ENCODE assay signal across 26 cellular contexts in the genomic region with DNA sequence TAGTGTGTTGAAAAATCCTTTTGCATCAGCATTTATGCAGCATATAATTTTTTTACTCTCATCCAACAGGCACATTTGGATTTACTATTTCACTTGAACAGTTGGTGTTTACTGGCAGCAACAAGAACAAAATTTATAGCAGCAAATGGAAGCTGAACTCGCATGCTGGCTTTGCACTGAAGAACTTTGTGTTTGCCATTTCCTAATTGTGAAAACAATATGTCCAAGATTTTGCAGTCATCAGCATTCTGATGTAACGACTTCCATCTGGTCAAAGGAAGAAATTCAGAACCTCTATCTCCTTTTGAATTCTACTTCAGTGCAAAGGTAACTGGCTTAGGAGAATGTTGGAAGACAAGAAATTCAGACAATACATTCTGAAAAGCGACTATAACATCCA.
DNase-seq lines count a peak whose midpoint lies in the region; ATAC-seq, FAIRE-seq and TF ChIP-seq lines count a peak whose summit lies in the region.
"Had no signal": no experiment of that assay in that cellular context is flagged by ENCODE, and none has a peak within 500 bp of the region (broad histone marks: within the 10 kb centered on the region; RNA-seq: fewer than 3 reads in every experiment).

No MANE protein-coding gene starts in this region.

- no peak for FAIRE-seq in astrocyte (lab: Jason Lieb, UNC)
- FAIRE-seq: bronchial epithelial cell had no signal

- H2AFZ ChIP-seq in DND-41 (ENCODE audit: low read depth, low read length) (no peak overlapping the region), astrocyte (ENCODE audit: low read depth, low read length) (no peak overlapping the region), mammary epithelial cell (ENCODE audit: low read depth, low read length) (no peak overlapping the region)

- H3K27ac Mint-ChIP-seq in astrocyte (ENCODE audit: unreplicated experiment): peak overlapping the region; percentile 13
- no peak overlapping the region for H3K27ac Mint-ChIP-seq in stimulated activated effector memory CD8-positive, alpha-beta T cell treated with anti-CD3 and anti-CD28 coated beads, Interleukin-12 subunit alpha, Interleukin-12 subunit beta, amount 100 ng/mL, for 72 hours
- H3K27ac Mint-ChIP-seq: activated CD4-positive, alpha-beta T cell treated with anti-CD3 and anti-CD28 coated beads, Interleukin-2, amount 10 ng/mL, durations not matched to agents 24 days and 14 days; activated T-cell treated with anti-CD3 and anti-CD28 coated beads, Interleukin-2, amount 50 U/mL, for 72 hours; CD4-positive, alpha-beta T cell; stimulated activated naive CD8-positive, alpha-beta T cell treated with anti-CD3 and anti-CD28 coated beads, Interleukin-15, Interleukin-2, amounts not matched to agents 100 ng/mL and 50 ng/mL, for 24 hours; T-helper 2 cell treated with Interferon-gamma antibody and Interleukin-4, amounts not matched to agents 5 μg/mL and 100 μg/mL, for 36 hours had no signal

- H3K36me3 ChIP-seq in DND-41 (ENCODE audit: insufficient read depth, low read length) (no peaks in the 10 kb centered on the region), astrocyte (ENCODE audit: insufficient read depth, low read length) (no peaks in the 10 kb centered on the region), left lung (no peaks in the 10 kb centered on the region), mammary epithelial cell (ENCODE audit: insufficient read depth, low read length) (no peaks in the 10 kb centered on the region)
- H3K36me3 ChIP-seq: thyroid gland, WERI-Rb-1 had no signal

- in situ Hi-C loops in mammary epithelial cell (cut with MboI; ENCODE audit: low sequenced_read_pairs in 2 of 2): no loop called here

- BruUV-seq in mammary epithelial cell (replicated peaks; lab: Mats Ljungman, UMichigan): no TSS peak

- 100% methylated on average over 3 of the region's 3 CpGs for WGBS in mammary epithelial cell (ENCODE audit: low coverage, missing lambda C conversion rate)

- no peak for TF ChIP-seq CTCF in DND-41 (IDR thresholded peaks at IDR 0.05; ENCODE audit: borderline replicate concordance, extremely low read depth, low read length, poor library complexity, severe bottlenecking)
- TF ChIP-seq CTCF in astrocyte (IDR thresholded peaks at IDR 0.05; ENCODE audit: insufficient read depth, low read depth, low read length): no peak
- TF ChIP-seq CTCF in left lung (IDR thresholded peaks at IDR 0.05): no peak
- no peak for TF ChIP-seq CTCF in mammary epithelial cell (conservative IDR thresholded peaks at IDR 0.05 in 1 of 2, IDR thresholded peaks at IDR 0.05 in 1 of 2; ENCODE audit: extremely low read depth in 1 of 2, insufficient read depth in 1 of 2, low read depth in 1 of 2, low read length in 2 of 2)

- H3K27me3 Mint-ChIP-seq in astrocyte (ENCODE audit: low read depth, unreplicated experiment): no peaks in the 10 kb centered on the region
- H3K27me3 Mint-ChIP-seq: CD4-positive, alpha-beta T cell; naive B cell; stimulated activated naive CD8-positive, alpha-beta T cell treated with anti-CD3 and anti-CD28 coated beads, Interleukin-15, Interleukin-2, amounts not matched to agents 100 ng/mL and 50 ng/mL, for 24 hours had no signal

- CTCF ChIA-PET in mammary epithelial cell (lab: Charles Lee; ENCODE audit: low non-redundant PET): no interaction called here

- dilution Hi-C loops in mammary epithelial cell (cut with HindIII; ENCODE audit: low sequenced_read_pairs): no loop called here

- no peak overlapping the region for H3K4me3 Mint-ChIP-seq in astrocyte (ENCODE audit: unreplicated experiment)
- no peak overlapping the region for H3K4me3 Mint-ChIP-seq in stimulated activated effector memory CD8-positive, alpha-beta T cell treated with anti-CD3 and anti-CD28 coated beads, Interleukin-12 subunit alpha, Interleukin-12 subunit beta, amount 100 ng/mL, for 72 hours
- H3K4me3 Mint-ChIP-seq: activated CD4-positive, alpha-beta T cell treated with anti-CD3 and anti-CD28 coated beads, Interleukin-2, amount 10 ng/mL, durations not matched to agents 24 days and 14 days; activated T-cell treated with anti-CD3 and anti-CD28 coated beads, Interleukin-2, amount 50 U/mL, for 72 hours; CD4-positive, alpha-beta T cell; stimulated activated naive CD8-positive, alpha-beta T cell treated with anti-CD3 and anti-CD28 coated beads, Interleukin-15, Interleukin-2, amounts not matched to agents 100 ng/mL and 50 ng/mL, for 24 hours; T-helper 2 cell treated with Interferon-gamma antibody and Interleukin-4, amounts not matched to agents 5 μg/mL and 100 μg/mL, for 36 hours had no signal

- peak overlapping the region; percentile 42; the same call in 1 of the 2 replicates for H3K9ac ChIP-seq in DND-41 (ENCODE audit: low read depth, low read length)
- H3K9ac ChIP-seq in astrocyte (ENCODE audit: low read length): no peak overlapping the region
- H3K9ac ChIP-seq in mammary epithelial cell (ENCODE audit: insufficient read depth, low read length): no peak overlapping the region
- H3K9ac ChIP-seq: KMS-11 had no signal

- H3K9me3 ChIP-seq in DND-41 (ENCODE audit: insufficient read depth, low read length, severe bottlenecking) (no peaks in the 10 kb centered on the region), astrocyte (ENCODE audit: insufficient read depth, low read depth, low read length) (no peaks in the 10 kb centered on the region), left lung (no peaks in the 10 kb centered on the region), mammary epithelial cell (replicated peaks; ENCODE audit: insufficient read depth, low read length) (no peaks in the 10 kb centered on the region)
- H3K9me3 ChIP-seq: thyroid gland had no signal

- H3K79me2 ChIP-seq in DND-41 (ENCODE audit: insufficient read depth, low read length) (no peaks in the 10 kb centered on the region), astrocyte (ENCODE audit: insufficient read depth, low read length) (no peaks in the 10 kb centered on the region), mammary epithelial cell (ENCODE audit: insufficient read depth, low read length) (no peaks in the 10 kb centered on the region)

- H3K27me3 ChIP-seq in DND-41 (ENCODE audit: insufficient read depth, low read length, poor library complexity) (no peaks in the 10 kb centered on the region), astrocyte (ENCODE audit: insufficient read depth, low read length) (no peaks in the 10 kb centered on the region), left lung (no peaks in the 10 kb centered on the region), mammary epithelial cell (ENCODE audit: insufficient read depth, low read length) (no peaks in the 10 kb centered on the region)
- H3K27me3 ChIP-seq: thyroid gland had no signal

- peaks cover 67% of the 10 kb centered on the region for H3K4me1 ChIP-seq in DND-41 (ENCODE audit: insufficient read depth, low read length)
- H3K4me1 ChIP-seq in astrocyte (ENCODE audit: insufficient read depth, low read length): no peaks in the 10 kb centered on the region
- peaks cover 7 to 54% of the 10 kb centered on the region in 2 donors for H3K4me1 ChIP-seq in left lung
- peaks cover 17% of the 10 kb centered on the region for H3K4me1 ChIP-seq in mammary epithelial cell (ENCODE audit: insufficient read depth, low read length)
- H3K4me1 ChIP-seq: thyroid gland had no signal

- peak overlapping the region in 1 of 2 experiments; percentile 2; a peak in 1 of 4 replicates for H3K4me3 ChIP-seq in DND-41 (ENCODE audit: low read depth in 1 of 2, low read length in 2 of 2)
- no peak overlapping the region for H3K4me3 ChIP-seq in astrocyte (ENCODE audit: insufficient read depth, low read depth, low read length)
- H3K4me3 ChIP-seq in left lung: no peak overlapping the region
- H3K4me3 ChIP-seq in mammary epithelial cell (replicated peaks in 1 of 3; ENCODE audit: insufficient read depth in 1 of 3, low read depth in 2 of 3, low read length in 3 of 3): no peak overlapping the region
- H3K4me3 ChIP-seq: thyroid gland had no signal

- H3K4me1 Mint-ChIP-seq in astrocyte (ENCODE audit: low read depth, unreplicated experiment): peaks cover 24% of the 10 kb centered on the region
- peaks cover 21% of the 10 kb centered on the region for H3K4me1 Mint-ChIP-seq in stimulated activated effector memory CD8-positive, alpha-beta T cell treated with anti-CD3 and anti-CD28 coated beads, Interleukin-12 subunit alpha, Interleukin-12 subunit beta, amount 100 ng/mL, for 72 hours

- H4K20me1 ChIP-seq in DND-41 (ENCODE audit: insufficient read depth, low read length): no peaks in the 10 kb centered on the region
- no peaks in the 10 kb centered on the region for H4K20me1 ChIP-seq in astrocyte (ENCODE audit: insufficient read depth, low read length)
- no peaks in the 10 kb centered on the region for H4K20me1 ChIP-seq in mammary epithelial cell (ENCODE audit: insufficient read depth, low read length)

- peaks cover 1% of the 10 kb centered on the region for H3K36me3 Mint-ChIP-seq in astrocyte (ENCODE audit: low read depth, unreplicated experiment)
- no peaks in the 10 kb centered on the region for H3K36me3 Mint-ChIP-seq in stimulated activated effector memory CD8-positive, alpha-beta T cell treated with anti-CD3 and anti-CD28 coated beads, Interleukin-12 subunit alpha, Interleukin-12 subunit beta, amount 100 ng/mL, for 72 hours
- H3K36me3 Mint-ChIP-seq: naive B cell had no signal

- peak; percentile 45 for DNase-seq in Ammon's horn (ENCODE audit: low spot score)
- no peak for DNase-seq in DND-41
- no peak for DNase-seq in astrocyte (ENCODE audit: low read depth)
- DNase-seq in left lung: no peak
- DNase-seq in iPS-NIHi11 (ENCODE audit: low spot score): no peak
- DNase-seq in stimulated activated effector memory CD8-positive, alpha-beta T cell treated with anti-CD3 and anti-CD28 coated beads, Interleukin-12 subunit alpha, Interleukin-12 subunit beta, amount 100 ng/mL, for 72 hours (ENCODE audit: low spot score in 2 of 2): no peak
- DNase-seq in central memory CD4-positive, alpha-beta T cell: no peak
- DNase-seq in mammary epithelial cell: no peak
- DNase-seq: activated CD4-positive, alpha-beta T cell treated with anti-CD3 and anti-CD28 coated beads, Interleukin-2, amount 10 ng/mL, durations not matched to agents 24 days and 14 days; activated naive CD4-positive, alpha-beta T cell treated with Interleukin-2 at 50 U/mL for 16 hours; activated T-cell treated with anti-CD3 and anti-CD28 coated beads, Interleukin-2, amount 50 U/mL, for 72 hours; amniotic stem cell; CD4-positive, alpha-beta T cell; GF-D8; H7; mesendoderm; naive B cell; NCI-H1930; NCI-H345; OCI-M1; thyroid gland had no signal

- intact Hi-C loops in left lung (cut with DNase I): no loop called here
- intact Hi-C loops in mammary epithelial cell (cut with micrococcal nuclease): no loop called here

- no peaks in the 10 kb centered on the region for H3K9me3 Mint-ChIP-seq in astrocyte (ENCODE audit: unreplicated experiment)
- no peaks in the 10 kb centered on the region for H3K9me3 Mint-ChIP-seq in stimulated activated effector memory CD8-positive, alpha-beta T cell treated with anti-CD3 and anti-CD28 coated beads, Interleukin-12 subunit alpha, Interleukin-12 subunit beta, amount 100 ng/mL, for 72 hours
- H3K9me3 Mint-ChIP-seq: CD4-positive, alpha-beta T cell; stimulated activated naive CD8-positive, alpha-beta T cell treated with anti-CD3 and anti-CD28 coated beads, Interleukin-15, Interleukin-2, amounts not matched to agents 100 ng/mL and 50 ng/mL, for 24 hours; T-helper 2 cell treated with Interferon-gamma antibody and Interleukin-4, amounts not matched to agents 5 μg/mL and 100 μg/mL, for 36 hours had no signal

- no peak for ATAC-seq in DND-41 (ENCODE audit: insufficient read depth, low read depth)
- no peak for ATAC-seq in left lung
- ATAC-seq in stimulated activated effector memory CD8-positive, alpha-beta T cell treated with anti-CD3 and anti-CD28 coated beads, Interleukin-12 subunit alpha, Interleukin-12 subunit beta, amount 100 ng/mL, for 72 hours: no peak
- ATAC-seq: activated T-cell treated with anti-CD3 and anti-CD28 coated beads, Interleukin-2, amount 50 U/mL, for 72 hours had no signal

- H3K4me2 ChIP-seq in DND-41 (ENCODE audit: insufficient read depth, low read length) (peak overlapping the region; percentile 58; the same call in 1 of the 2 replicates), astrocyte (ENCODE audit: low read length) (no peak overlapping the region), mammary epithelial cell (ENCODE audit: insufficient read depth, low read depth, low read length) (no peak overlapping the region)
- H3K4me2 ChIP-seq: KMS-11 had no signal

- H3K27ac ChIP-seq in DND-41 (ENCODE audit: low read length) (peak overlapping the region; percentile 89), astrocyte (ENCODE audit: low read depth, low read length) (no peak overlapping the region), left lung (peak overlapping the region; percentile 24 to 27), mammary epithelial cell (ENCODE audit: insufficient read depth, low read depth, low read length) (no peak overlapping the region)
- H3K27ac ChIP-seq: KMS-11, thyroid gland, WERI-Rb-1 had no signal

Comparison
In these comparisons a context has a peak if more than half of its experiments do, and no peak if none do; other contexts are left out.
1. H3K27ac ChIP-seq: peak in DND-41 (single experiment) and left lung (2 of 2); none in astrocyte (single experiment) and mammary epithelial cell (single experiment).